ENCODE assay signal across 9 cellular contexts in the genomic region with DNA sequence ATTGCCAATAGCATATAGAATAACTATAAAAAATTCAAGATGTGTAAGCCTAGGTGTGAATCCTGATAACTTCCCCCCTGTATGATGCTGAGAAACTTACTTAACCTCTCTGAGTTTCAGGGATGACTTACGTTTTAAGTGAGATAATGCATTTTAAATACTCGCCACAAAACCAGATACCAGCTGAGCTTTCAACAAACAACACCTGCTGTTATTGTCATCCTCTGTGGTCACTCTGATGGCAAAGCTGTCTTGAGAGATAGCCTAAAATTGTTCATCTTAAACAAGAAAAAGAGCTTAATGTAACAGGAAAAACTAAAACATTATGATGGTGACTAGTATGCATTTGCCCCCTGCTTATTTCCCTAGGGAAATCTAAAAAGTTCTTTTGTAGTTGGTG.
"Had no signal": no experiment of that assay in that cellular context is flagged by ENCODE, and none has a peak within 500 bp of the region (broad histone marks: within the 10 kb centered on the region; RNA-seq: fewer than 3 reads in every experiment).

No MANE protein-coding gene starts in this region.

- H3K9ac ChIP-seq: GM23248 had no signal

- H3K4me1 ChIP-seq: HAP-1 had no signal

- ATAC-seq: HCT116, K562 had no signal

- DNase-seq: GM23248, GOT3, H7, HFFc6, IMR-90 had no signal

- H2AFZ ChIP-seq: GM23248 had no signal

- H3K9me3 ChIP-seq: HAP-1 had no signal

- H3K4me3 ChIP-seq: GM23248, HAP-1, K562 had no signal

- FAIRE-seq: HTR-8/SVneo, K562 had no signal

- H3K36me3 ChIP-seq: HAP-1 had no signal

- H3K27ac ChIP-seq: GM23248 had no signal
